8 cellular contexts compared by ENCODE assay signal in genomic region chr16:68528686-68529379, GRCh38. TPM values are rescaled to one million over a fixed set of nuclear protein-coding genes. Genes with fewer than 3 reads are reported as not detected.
A peak's percentile ranks its signal among the peaks of the same experiment; 100 is the strongest.
DNase-seq lines count a peak whose midpoint lies in the region; ATAC-seq and TF ChIP-seq lines count a peak whose summit lies in the region.

No MANE protein-coding gene starts in this region.

- H3K27me3 Mint-ChIP-seq in activated naive CD8-positive, alpha-beta T cell treated with anti-CD3 and anti-CD28 coated beads, Interleukin-2, amount 10 ng/mL, durations not matched to agents 7 days and 5 days = peaks cover 5% of the 10 kb centered on the region

- POLR2A ChIA-PET in activated naive CD8-positive, alpha-beta T cell treated with anti-CD3 and anti-CD28 coated beads, Interleukin-2, amount 10 ng/mL, durations not matched to agents 7 days and 5 days (lab: Charles Lee) = interaction anchor here (0.7 to 1.0 kb wide), 2 partner anchors 49 to 71 kb away, joined by 3 read pairs; no protein-coding TSS in a partner anchor

- H3K27ac ChIP-seq in heart right ventricle (no peak overlapping the region), aorta (ENCODE audit: low read depth in 1 of 2, low read length in 2 of 2) (no peak overlapping the region)

- peaks cover 14% of the 10 kb centered on the region for H3K9me3 Mint-ChIP-seq in activated naive CD8-positive, alpha-beta T cell treated with anti-CD3 and anti-CD28 coated beads, Interleukin-2, amount 10 ng/mL, durations not matched to agents 7 days and 5 days

- H3K27me3 ChIP-seq in heart right ventricle (peaks cover 0 to 17% (median 0%) of the 10 kb centered on the region in 7 donors), aorta (ENCODE audit: control insufficient read depth in 1 of 2, insufficient read depth in 2 of 2, low read length in 1 of 2) (no peaks in the 10 kb centered on the region)

- peaks cover 17% of the 10 kb centered on the region for H3K36me3 Mint-ChIP-seq in activated naive CD8-positive, alpha-beta T cell treated with anti-CD3 and anti-CD28 coated beads, Interleukin-2, amount 10 ng/mL, durations not matched to agents 7 days and 5 days

- DNase-seq in ELR (ENCODE audit: low read depth) = peak; percentile 84
- peak; percentile 71 for DNase-seq in NCI-H1436 treated with DMSO at 0.1 percent for 48 hours (lab: John Stamatoyannopoulos, UW)
- peak; percentile 81 for DNase-seq in SW480 (ENCODE audit: low spot score)
- peak; percentile 92 for DNase-seq in activated naive CD8-positive, alpha-beta T cell treated with anti-CD3 and anti-CD28 coated beads, Interleukin-2, amount 10 ng/mL, durations not matched to agents 7 days and 5 days
- peak; percentile 80 to 86 for DNase-seq in heart right ventricle
- DNase-seq in renal cortical epithelial cell (ENCODE audit: low read depth) = peak; percentile 58
- DNase-seq in aorta = peak; percentile 89 to 95

- H3K9me3 ChIP-seq in heart right ventricle = peaks cover 0 to 9% (median under 1%) of the 10 kb centered on the region in 11 donors
- no peaks in the 10 kb centered on the region for H3K9me3 ChIP-seq in aorta (ENCODE audit: control insufficient read depth, low read length)

- H3K27ac Mint-ChIP-seq in activated naive CD8-positive, alpha-beta T cell treated with anti-CD3 and anti-CD28 coated beads, Interleukin-2, amount 10 ng/mL, durations not matched to agents 7 days and 5 days = no peak overlapping the region

- 17 to 20% methylated on average over 29 of the region's 29 CpGs for WGBS in heart right ventricle, 2 donors
- 18 to 19% methylated on average over 29 of the region's 29 CpGs for WGBS in aorta, 2 donors

- H3K36me3 ChIP-seq in heart right ventricle (no peaks in the 10 kb centered on the region), aorta (ENCODE audit: control insufficient read depth in 1 of 2, insufficient read depth in 2 of 2, low read length in 1 of 2) (no peaks in the 10 kb centered on the region)

- ATAC-seq in HG02642 (IDR thresholded peaks at IDR 0.05; ENCODE audit: poor library complexity, unreplicated experiment) (peak; percentile 77), heart right ventricle (peak; percentile 84 to 96 (median 91)), aorta (ENCODE audit: low FRiP score) (peak; percentile 94)
- peak; percentile 81 for ATAC-seq in activated naive CD8-positive, alpha-beta T cell treated with anti-CD3 and anti-CD28 coated beads, Interleukin-2, amount 10 ng/mL, durations not matched to agents 7 days and 5 days (ENCODE audit: low read depth)

- H3K4me1 Mint-ChIP-seq in activated naive CD8-positive, alpha-beta T cell treated with anti-CD3 and anti-CD28 coated beads, Interleukin-2, amount 10 ng/mL, durations not matched to agents 7 days and 5 days = peaks cover 16% of the 10 kb centered on the region

- H3K4me1 ChIP-seq in heart right ventricle (peaks cover 3 to 23% (median 20%) of the 10 kb centered on the region in 9 donors), aorta (ENCODE audit: control insufficient read depth in 1 of 2, insufficient read depth in 2 of 2, low read length in 2 of 2) (no peaks in the 10 kb centered on the region)

- H3K4me3 Mint-ChIP-seq in activated naive CD8-positive, alpha-beta T cell treated with anti-CD3 and anti-CD28 coated beads, Interleukin-2, amount 10 ng/mL, durations not matched to agents 7 days and 5 days = peak overlapping the region; percentile 53

- intact Hi-C loops in heart right ventricle (cut with DNase I) = loop anchor here (2.0 to 10.0 kb wide), 10 partner anchors 216 to 598 kb away; partner anchors contain the start of gene TANGO6 (in 5 of the 10)
- intact Hi-C loops in aorta (cut with DNase I) = loop anchor here (2.0 to 5.0 kb wide), 3 partner anchors 273 to 593 kb away; no protein-coding TSS in a partner anchor

- peak overlapping the region in 4 of 10 donors; percentile 1 to 42 (median 19) for H3K4me3 ChIP-seq in heart right ventricle
- H3K4me3 ChIP-seq in aorta (ENCODE audit: low read length in 2 of 2) = no peak overlapping the region

- peak; percentile 87 to 98 (median 94) for TF ChIP-seq CTCF in heart right ventricle (IDR thresholded peaks at IDR 0.05)

RNA-seq across cellular contexts. Expression of gene ZFP90, which starts 10.3 kb away (rescaled TPM):
- 10 to 100 TPM; 53.5 to 54.2 TPM for total RNA-seq in activated naive CD8-positive, alpha-beta T cell treated with anti-CD3 and anti-CD28 coated beads, Interleukin-2, amount 10 ng/mL, durations not matched to agents 7 days and 5 days
- 10 to 100 TPM in 9 of 10 donors, 1 to 10 TPM in 1; 9.1 to 15.6 (median 12.2) TPM for total RNA-seq in heart right ventricle
- 1 to 10 TPM; 5.0 to 7.0 TPM for polyA plus RNA-seq in heart right ventricle
- 25.7 and 39.4 TPM in 2 replicates for total RNA-seq in renal cortical epithelial cell
- 10 to 100 TPM; 17.1 to 31.0 TPM for total RNA-seq in aorta
- polyA plus RNA-seq in aorta = 10 to 100 TPM in 1 of 2 donors, 1 to 10 TPM in 1; 7.9 to 13.0 TPM
